9 cellular contexts compared by ENCODE assay signal in genomic region chr4:121764702-121765367, GRCh38. TPM values are rescaled to one million over a fixed set of nuclear protein-coding genes. Genes with fewer than 3 reads are reported as not detected.
DNase-seq lines count a peak whose midpoint lies in the region; FAIRE-seq and TF ChIP-seq lines count a peak whose summit lies in the region.
"Had no signal": no experiment of that assay in that cellular context is flagged by ENCODE, and none has a peak within 500 bp of the region (broad histone marks: within the 10 kb centered on the region; RNA-seq: fewer than 3 reads in every experiment).

Gene SMIM43, minus strand, starts transcription at chr4:121765164. Its CDS starts 59 bp downstream, at chr4:121765105.

- H3K27ac Mint-ChIP-seq in activated naive CD4-positive, alpha-beta T cell treated with anti-CD3 and anti-CD28 coated beads for 36 hours = no peak within 1 kb of the TSS

- CTCF ChIA-PET in activated naive CD4-positive, alpha-beta T cell treated with anti-CD3 and anti-CD28 coated beads for 36 hours (lab: Charles Lee) = interaction anchor here (0.5 kb wide), 1 partner anchor 219 kb away, joined by 3 read pairs; no protein-coding TSS in a partner anchor

- peak within 1 kb of the TSS; percentile 4 for H3K9ac ChIP-seq in keratinocyte (ENCODE audit: control insufficient read depth, extremely low read depth, insufficient read depth, low read length)

- peak within 1 kb of the TSS; percentile 62 for H3K4me3 Mint-ChIP-seq in activated naive CD4-positive, alpha-beta T cell treated with anti-CD3 and anti-CD28 coated beads for 36 hours

- intact Hi-C loops in activated naive CD4-positive, alpha-beta T cell treated with anti-CD3 and anti-CD28 coated beads for 36 hours (cut with micrococcal nuclease) = no loop called here

- in situ Hi-C loops in astrocyte of the cerebellum (cut with HindIII; ENCODE audit: low sequenced_read_pairs) = no loop called here

- no peaks in the 10 kb centered on the region for H3K9me3 Mint-ChIP-seq in activated naive CD4-positive, alpha-beta T cell treated with anti-CD3 and anti-CD28 coated beads for 36 hours

- no peak for TF ChIP-seq POLR2A in tibial nerve (IDR thresholded peaks at IDR 0.05)

- H4K20me1 ChIP-seq in keratinocyte (ENCODE audit: control insufficient read depth, extremely low read depth, insufficient read depth, low read length) = no peaks in the 10 kb centered on the region

- H3K36me3 Mint-ChIP-seq in activated naive CD4-positive, alpha-beta T cell treated with anti-CD3 and anti-CD28 coated beads for 36 hours (ENCODE audit: low read depth) = no peaks in the 10 kb centered on the region

- no peak for TF ChIP-seq EP300 in tibial nerve (IDR thresholded peaks at IDR 0.05)

- H3K4me3 ChIP-seq in astrocyte of the cerebellum (ENCODE audit: low read depth, low read length) = peak within 1 kb of the TSS; percentile 55
- peak within 1 kb of the TSS; percentile 33 to 68 (median 59) for H3K4me3 ChIP-seq in keratinocyte (ENCODE audit: control insufficient read depth in 2 of 3, extremely low read depth in 1 of 3, insufficient read depth in 2 of 3, low read depth in 1 of 3, low read length in 3 of 3)
- peak within 1 kb of the TSS; percentile 37 to 59 (median 50) for H3K4me3 ChIP-seq in tibial nerve

- no peaks in the 10 kb centered on the region for H3K9me3 ChIP-seq in keratinocyte (ENCODE audit: control insufficient read depth, low read depth, low read length)
- H3K9me3 ChIP-seq in tibial nerve = no peaks in the 10 kb centered on the region

- H3K9me1 ChIP-seq in keratinocyte (ENCODE audit: control insufficient read depth, extremely low read depth, insufficient read depth, low read length) = no peaks in the 10 kb centered on the region

- H3K4me2 ChIP-seq in keratinocyte (ENCODE audit: control insufficient read depth, extremely low read depth, insufficient read depth, low read depth, low read length) = peak within 1 kb of the TSS; percentile 78

- 1% methylated on average over 50 to 73 of the region's 75 CpGs for WGBS in tibial nerve, 2 donors

- H3K4me1 ChIP-seq in keratinocyte (ENCODE audit: control insufficient read depth, extremely low read depth, insufficient read depth, low read length) (peaks cover 3% of the 10 kb centered on the region), tibial nerve (peaks cover 0 to 8% (median 0%) of the 10 kb centered on the region in 4 donors)

- no peak for FAIRE-seq in keratinocyte (lab: Jason Lieb, UNC)
- FAIRE-seq: TTC549 had no signal

- H2AFZ ChIP-seq in keratinocyte (ENCODE audit: control insufficient read depth, low read length) = peak within 1 kb of the TSS; percentile 78

- dilution Hi-C loops in keratinocyte (cut with MboI; ENCODE audit: extremely low pct_ligation_motif_present, low sequenced_read_pairs) = no loop called here

- H3K27ac ChIP-seq in keratinocyte (ENCODE audit: control insufficient read depth, insufficient read depth, low read length) (no peak within 1 kb of the TSS), tibial nerve (peak within 1 kb of the TSS in 2 of 4 donors; percentile 29 to 60)

- H3K79me2 ChIP-seq in keratinocyte (ENCODE audit: control insufficient read depth, insufficient read depth, low read length) = no peaks in the 10 kb centered on the region

- peaks cover 6% of the 10 kb centered on the region for H3K4me1 Mint-ChIP-seq in activated naive CD4-positive, alpha-beta T cell treated with anti-CD3 and anti-CD28 coated beads for 36 hours (ENCODE audit: low read depth)

- TF ChIP-seq CTCF in astrocyte of the cerebellum (IDR thresholded peaks at IDR 0.05; ENCODE audit: low read depth, low read length, missing control alignments) (no peak), keratinocyte (optimal IDR thresholded peaks at IDR 0.05 in 1 of 3, IDR thresholded peaks at IDR 0.05 in 1 of 3, conservative IDR thresholded peaks at IDR 0.05 in 1 of 3; ENCODE audit: extremely low read depth in 1 of 3, insufficient read depth in 2 of 3, low read length in 3 of 3) (no peak), tibial nerve (IDR thresholded peaks at IDR 0.05) (no peak)

- DNase-seq in activated naive CD4-positive, alpha-beta T cell treated with anti-CD3 and anti-CD28 coated beads for 36 hours = no peak
- no peak for DNase-seq in activated naive CD4-positive, alpha-beta T cell (lab: John Stamatoyannopoulos, UW)
- no peak for DNase-seq in astrocyte of the cerebellum (ENCODE audit: low read depth)
- DNase-seq in keratinocyte (ENCODE audit: low read depth, low spot score) = no peak
- DNase-seq in tibial nerve (ENCODE audit: low spot score in 2 of 2) = no peak
- DNase-seq in UCSD-AML1 (lab: John Stamatoyannopoulos, UW; ENCODE audit: unreplicated experiment) = no peak
- DNase-seq in amniotic stem cell (lab: John Stamatoyannopoulos, UW) = no peak
- no peak for DNase-seq in Kasumi-1 (lab: John Stamatoyannopoulos, UW)

- peaks cover 24% of the 10 kb centered on the region for H3K27me3 ChIP-seq in keratinocyte (ENCODE audit: control insufficient read depth, extremely low read depth, insufficient read depth, low read length)
- H3K27me3 ChIP-seq in tibial nerve = peaks cover 0 to 28% of the 10 kb centered on the region in 2 donors

- peaks cover 62% of the 10 kb centered on the region for H3K27me3 Mint-ChIP-seq in activated naive CD4-positive, alpha-beta T cell treated with anti-CD3 and anti-CD28 coated beads for 36 hours (ENCODE audit: low read depth)

- H3K36me3 ChIP-seq in keratinocyte (ENCODE audit: control insufficient read depth in 2 of 2, extremely low read depth in 1 of 2, insufficient read depth in 2 of 2, low read length in 2 of 2) = no peaks in the 10 kb centered on the region
- H3K36me3 ChIP-seq in tibial nerve = no peaks in the 10 kb centered on the region

RNA-seq across cellular contexts. Expression of gene SMIM43, which starts in this region (rescaled TPM):
- total RNA-seq in activated naive CD4-positive, alpha-beta T cell treated with anti-CD3 and anti-CD28 coated beads for 36 hours = not detected
- polyA plus RNA-seq in keratinocyte = 0.03 TPM in 1 of 3 replicates, not detected in the others
- polyA plus RNA-seq in keratinocyte (2011; ENCODE audit: low read depth) = not detected
- not detected in 2 replicates for polyA plus RNA-seq in keratinocyte (2011; cell fraction: cytosol; rRNA removed)
- not detected in 2 replicates for polyA plus RNA-seq in keratinocyte (2011; cell fraction: nucleus; rRNA removed)
- polyA plus RNA-seq in keratinocyte (2012; ENCODE audit: low replicate concordance) = not detected in 2 replicates
- polyA minus RNA-seq in keratinocyte = not detected in 3 replicates
- polyA minus RNA-seq in keratinocyte (2011; cell fraction: cytosol; rRNA and poly(A)+ RNA removed) = not detected
- polyA minus RNA-seq in keratinocyte (2011; cell fraction: nucleus; rRNA and poly(A)+ RNA removed) = not detected in 2 replicates
- total RNA-seq in tibial nerve = 1 to 10 TPM; 2.2 to 5.7 (median 4.6) TPM
